In the genomic region with DNA sequence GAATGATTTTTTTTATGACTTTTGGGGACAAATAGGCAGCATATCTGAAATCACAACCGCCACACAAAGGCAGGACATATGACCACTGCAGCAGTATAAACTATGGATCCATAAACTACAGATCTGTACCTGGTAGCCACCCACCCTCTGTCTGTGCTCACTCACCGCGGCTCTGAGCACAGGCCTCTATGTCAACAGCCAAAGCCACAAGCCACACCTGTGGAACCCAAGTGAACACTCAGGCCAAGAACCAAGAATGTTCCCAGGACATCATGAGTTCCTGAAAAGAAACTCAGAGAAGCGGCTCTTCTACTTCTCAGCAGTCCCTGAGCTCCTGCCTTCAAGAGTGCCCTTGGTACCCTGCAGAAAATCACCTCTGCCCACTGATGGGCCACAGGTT, we compare ENCODE assay signal across 9 cellular contexts. TPM values are rescaled to one million over a fixed set of nuclear protein-coding genes. Genes with fewer than 3 reads are reported as not detected.
DNase-seq lines count a peak whose midpoint lies in the region; ATAC-seq, FAIRE-seq and TF ChIP-seq lines count a peak whose summit lies in the region.
"Had no signal": no experiment of that assay in that cellular context is flagged by ENCODE, and none has a peak within 500 bp of the region (broad histone marks: within the 10 kb centered on the region; RNA-seq: fewer than 3 reads in every experiment).

No MANE protein-coding gene starts in this region.

- no peaks in the 10 kb centered on the region for H3K27me3 Mint-ChIP-seq in CD8-positive, alpha-beta memory T cell

- H3K4me3 Mint-ChIP-seq in CD8-positive, alpha-beta memory T cell, result peak overlapping the region in 1 of 7 donors; percentile 20

- no peak overlapping the region for H2AFZ ChIP-seq in Loucy (ENCODE audit: low read length)
- H2AFZ ChIP-seq in osteoblast (ENCODE audit: low read length), result no peak overlapping the region

- DNase-seq in CD8-positive, alpha-beta memory T cell, result no peak
- DNase-seq in bronchial epithelial cell (ENCODE audit: low read depth) (peak; percentile 13), osteoblast (ENCODE audit: insufficient read length, low spot score, missing footprints) (peak; percentile 2), adrenal gland (no peak), putamen (ENCODE audit: low spot score) (no peak), NCI-H2081 treated with DMSO at 0.1 percent for 48 hours (lab: John Stamatoyannopoulos, UW) (no peak)
- DNase-seq: NCI-H2029 had no signal

- FAIRE-seq in bronchial epithelial cell (lab: Jason Lieb, UNC), result no peak

- no peak for TF ChIP-seq CTCF in Loucy (conservative IDR thresholded peaks at IDR 0.05; ENCODE audit: low read length)
- TF ChIP-seq CTCF in bronchial epithelial cell (IDR thresholded peaks at IDR 0.05; ENCODE audit: insufficient read depth, low read length, severe bottlenecking), result no peak
- TF ChIP-seq CTCF in osteoblast (IDR thresholded peaks at IDR 0.05; ENCODE audit: extremely low read depth, low read depth, low read length), result no peak
- TF ChIP-seq CTCF in adrenal gland (IDR thresholded peaks at IDR 0.05), result no peak

- no peaks in the 10 kb centered on the region for H3K9me3 ChIP-seq in CD8-positive, alpha-beta memory T cell (ENCODE audit: low read length)
- H3K9me3 ChIP-seq in Loucy (ENCODE audit: insufficient read depth, low read depth, low read length) (no peaks in the 10 kb centered on the region), osteoblast (ENCODE audit: low read depth, low read length) (no peaks in the 10 kb centered on the region), adrenal gland (replicated peaks in 1 of 3) (no peaks in the 10 kb centered on the region)

- H3K4me1 ChIP-seq in CD8-positive, alpha-beta memory T cell (ENCODE audit: insufficient read depth, low read length), result peaks cover 13% of the 10 kb centered on the region
- H3K4me1 ChIP-seq in Loucy (ENCODE audit: insufficient read depth, low read length, poor library complexity, severe bottlenecking) (peaks cover 32% of the 10 kb centered on the region), osteoblast (ENCODE audit: insufficient read depth, low read length) (peaks cover 23% of the 10 kb centered on the region), adrenal gland (replicated peaks in 1 of 2) (no peaks in the 10 kb centered on the region)

- H3K9ac ChIP-seq in Loucy (ENCODE audit: low read depth, low read length, poor library complexity, severe bottlenecking), result peak overlapping the region; percentile 76

- no peaks in the 10 kb centered on the region for H3F3A ChIP-seq in Loucy (ENCODE audit: low read depth)

- H3K4me3 ChIP-seq in CD8-positive, alpha-beta memory T cell (ENCODE audit: low read length), result no peak overlapping the region
- H3K4me3 ChIP-seq in Loucy (ENCODE audit: low read length, poor library complexity, severe bottlenecking), result no peak overlapping the region
- no peak overlapping the region for H3K4me3 ChIP-seq in bronchial epithelial cell (ENCODE audit: low read depth, low read length)
- no peak overlapping the region for H3K4me3 ChIP-seq in osteoblast (ENCODE audit: insufficient read depth, low read length)
- no peak overlapping the region for H3K4me3 ChIP-seq in adrenal gland

- H3K9me3 Mint-ChIP-seq in CD8-positive, alpha-beta memory T cell, result no peaks in the 10 kb centered on the region

- no peak for TF ChIP-seq POLR2A in adrenal gland (IDR thresholded peaks at IDR 0.05)

- intact Hi-C loops in adrenal gland (cut with DNase I), result no loop called here

- peaks cover 25 to 30% (median 28%) of the 10 kb centered on the region in 3 donors for H3K4me1 Mint-ChIP-seq in CD8-positive, alpha-beta memory T cell

- 77 to 83% (median 80%) methylated on average over 4 of the region's 4 CpGs for WGBS in adrenal gland, 4 donors

- no peaks in the 10 kb centered on the region for H3K27me3 ChIP-seq in CD8-positive, alpha-beta memory T cell (ENCODE audit: insufficient read depth, low read length, poor library complexity, severe bottlenecking)
- H3K27me3 ChIP-seq in Loucy (ENCODE audit: insufficient read depth, low read length, poor library complexity, severe bottlenecking) (no peaks in the 10 kb centered on the region), bronchial epithelial cell (ENCODE audit: control insufficient read depth, insufficient read depth, low read length) (no peaks in the 10 kb centered on the region), osteoblast (ENCODE audit: insufficient read depth, low read length) (no peaks in the 10 kb centered on the region), adrenal gland (no peaks in the 10 kb centered on the region)

- POLR2A ChIA-PET in CD8-positive, alpha-beta memory T cell (lab: Charles Lee), result interaction anchor here (0.9 kb wide), 1 partner anchor 9 kb away, joined by 3 read pairs; no protein-coding TSS in a partner anchor

- CTCF ChIA-PET in CD8-positive, alpha-beta memory T cell (lab: Charles Lee), result interaction anchor here (0.8 kb wide), 1 partner anchor 331 kb away, joined by 3 read pairs; no protein-coding TSS in a partner anchor

- H3K79me2 ChIP-seq in Loucy (ENCODE audit: insufficient read depth, low read length), result peaks cover 53% of the 10 kb centered on the region
- H3K79me2 ChIP-seq in osteoblast (ENCODE audit: insufficient read depth, low read length), result peaks cover 72% of the 10 kb centered on the region

- peak overlapping the region; percentile 88 for H3K4me2 ChIP-seq in Loucy (ENCODE audit: low read depth, low read length, poor library complexity, severe bottlenecking)
- H3K4me2 ChIP-seq in osteoblast (ENCODE audit: insufficient read depth, low read length), result no peak overlapping the region

- ATAC-seq in GM21723 (IDR thresholded peaks at IDR 0.05; ENCODE audit: unreplicated experiment), result no peak

- H3K27ac Mint-ChIP-seq in CD8-positive, alpha-beta memory T cell, result peak overlapping the region; percentile 39 to 95 (median 80)

- H3K36me3 ChIP-seq in CD8-positive, alpha-beta memory T cell (ENCODE audit: insufficient read depth, low read length), result no peaks in the 10 kb centered on the region
- H3K36me3 ChIP-seq in Loucy (ENCODE audit: insufficient read depth, low read length), result no peaks in the 10 kb centered on the region; the same call in 1 of the 2 replicates
- H3K36me3 ChIP-seq in bronchial epithelial cell (ENCODE audit: control insufficient read depth, insufficient read depth, low read length), result no peaks in the 10 kb centered on the region
- peaks cover 10% of the 10 kb centered on the region for H3K36me3 ChIP-seq in osteoblast (ENCODE audit: insufficient read depth, low read length)
- no peaks in the 10 kb centered on the region for H3K36me3 ChIP-seq in adrenal gland (replicated peaks in 1 of 2)

- no peaks in the 10 kb centered on the region for H3K9me2 ChIP-seq in Loucy (replicated peaks; ENCODE audit: low read depth, low read length)

- H4K20me1 ChIP-seq in Loucy (ENCODE audit: insufficient read depth, low read length, poor library complexity, severe bottlenecking) (no peaks in the 10 kb centered on the region), osteoblast (ENCODE audit: insufficient read depth, low read length) (peaks cover 9% of the 10 kb centered on the region)

- H3K27ac ChIP-seq in CD8-positive, alpha-beta memory T cell (ENCODE audit: low read depth, low read length), result no peak overlapping the region
- peak overlapping the region; percentile 90 for H3K27ac ChIP-seq in osteoblast (ENCODE audit: low read depth, low read length)
- H3K27ac ChIP-seq in adrenal gland, result peak overlapping the region in 1 of 5 donors; percentile 3

- peaks cover 0 to 19% (median 1%) of the 10 kb centered on the region in 3 donors for H3K36me3 Mint-ChIP-seq in CD8-positive, alpha-beta memory T cell

RNA-seq across cellular contexts. Expression of a gene that starts 22.4 kb away (rescaled TPM):
- total RNA-seq in CD8-positive, alpha-beta memory T cell, result 10 to 100 TPM; 48.1 to 49.6 TPM
- polyA plus RNA-seq in CD8-positive, alpha-beta memory T cell, result 17.1 TPM
- total RNA-seq in bronchial epithelial cell (21.9 and 28.7 TPM in 2 replicates), osteoblast (35.1 and 37.3 TPM in 2 replicates), adrenal gland (10 to 100 TPM; 42.1 to 99.5 (median 56.6) TPM)
- 10 to 100 TPM; 25.1 to 87.0 (median 68.7) TPM for polyA plus RNA-seq in adrenal gland

Comparison
In these comparisons a context has a peak if more than half of its experiments do, and no peak if none do; other contexts are left out.
1. DNase-seq: peak in bronchial epithelial cell (single experiment) and osteoblast (single experiment); none in CD8-positive, alpha-beta memory T cell (0 of 5), adrenal gland (0 of 7), putamen (single experiment) and NCI-H2081 treated with DMSO at 0.1 percent for 48 hours (single experiment).